17 cellular contexts compared by ENCODE assay signal in genomic region chr17:33560165-33560564, GRCh38.
A peak's percentile ranks its signal among the peaks of the same experiment; 100 is the strongest.
DNase-seq lines count a peak whose midpoint lies in the region; ATAC-seq, FAIRE-seq and TF ChIP-seq lines count a peak whose summit lies in the region.
"Had no signal": no experiment of that assay in that cellular context is flagged by ENCODE, and none has a peak within 500 bp of the region (broad histone marks: within the 10 kb centered on the region; RNA-seq: fewer than 3 reads in every experiment).

No MANE protein-coding gene starts in this region.

- H3K79me2 ChIP-seq in SK-N-SH (ENCODE audit: insufficient read depth), result no peaks in the 10 kb centered on the region

- peak in 1 of 2 experiments; percentile 63; a peak in 1 of 4 replicates for TF ChIP-seq EP300 in SK-N-SH (IDR thresholded peaks at IDR 0.05; ENCODE audit: borderline replicate concordance in 1 of 2, low read depth in 1 of 2, low read length in 1 of 2)

- no peaks in the 10 kb centered on the region for H4K20me1 ChIP-seq in SK-N-SH (ENCODE audit: insufficient read depth)

- peak overlapping the region; percentile 58; the same call in 1 of the 2 replicates for H3K9ac ChIP-seq in SK-N-SH

- 9% methylated on average over 5 of the region's 5 CpGs for WGBS in SK-N-SH (ENCODE audit: low lambda C conversion rate)

- H3K27ac ChIP-seq in SK-N-SH (ENCODE audit: low read depth in 2 of 2, low read length in 1 of 2), result peak overlapping the region in 1 of 2 experiments; percentile 97; a peak in 2 of 4 replicates
- H3K27ac ChIP-seq: cardiac muscle cell, thyroid gland had no signal

- no peak overlapping the region; the same call in 1 of the 2 replicates for H2AFZ ChIP-seq in SK-N-SH (ENCODE audit: low read depth)

- ATAC-seq in HG02840 (IDR thresholded peaks at IDR 0.05; ENCODE audit: low FRiP score, unreplicated experiment) (no peak), HG02981 (IDR thresholded peaks at IDR 0.05; ENCODE audit: unreplicated experiment) (no peak)
- ATAC-seq: right cardiac atrium; stimulated activated memory B cell treated with anti-CD40 and anti-IgM and Interleukin-4, amounts not matched to agents 10 μg/mL and 1 μg/mL and 100 μg/mL, for 72 hours had no signal

- no peaks in the 10 kb centered on the region for H3K9me2 ChIP-seq in SK-N-SH

- no peak for TF ChIP-seq RAD21 in SK-N-SH (IDR thresholded peaks at IDR 0.05; ENCODE audit: low read length)

- H3K4me2 ChIP-seq in SK-N-SH, result peak overlapping the region; percentile 58

- H3K4me1 ChIP-seq in SK-N-SH (ENCODE audit: control insufficient read depth in 1 of 2, insufficient read depth in 2 of 2, low read depth in 1 of 2, low read length in 1 of 2), result peaks cover 0 to 19% of the 10 kb centered on the region in 2 experiments; a peak in 3 of 4 replicates
- H3K4me1 ChIP-seq: thyroid gland had no signal

- FAIRE-seq in urothelium cell line (lab: Jason Lieb, UNC), result no peak

- TF ChIP-seq CTCF in SK-N-SH (IDR thresholded peaks at IDR 0.05), result no peak
- no peak for TF ChIP-seq CTCF in fibroblast of the aortic adventitia (IDR thresholded peaks at IDR 0.05; ENCODE audit: insufficient read depth, low read length)

- H3K9me3 ChIP-seq in SK-N-SH (0 out of 2 replicates have a peak, but pooled peaks cover 4% of the 10 kb centered on the region), MG63 (no peaks in the 10 kb centered on the region)
- H3K9me3 ChIP-seq: thyroid gland had no signal

- H3F3A ChIP-seq in SK-N-SH (replicated peaks; ENCODE audit: insufficient read depth), result peaks cover 21% of the 10 kb centered on the region

- no peak overlapping the region for H3K4me3 ChIP-seq in SK-N-SH (ENCODE audit: low read depth in 2 of 2, low read length in 1 of 2)
- H3K4me3 ChIP-seq in fibroblast of the aortic adventitia (ENCODE audit: low read depth, low read length), result no peak overlapping the region
- H3K4me3 ChIP-seq in MG63, result no peak overlapping the region
- H3K4me3 ChIP-seq: cardiac muscle cell, thyroid gland had no signal

- CTCF ChIA-PET in SK-N-SH (lab: Yijun Ruan, JAX), result interaction anchor here (0.7 to 1.6 kb wide), 2 partner anchors 9 to 455 kb away, joined by 3 read pairs; no protein-coding TSS in a partner anchor

- H3K27me3 ChIP-seq in SK-N-SH (ENCODE audit: insufficient read depth) (no peaks in the 10 kb centered on the region), MG63 (no peaks in the 10 kb centered on the region)
- H3K27me3 ChIP-seq: cardiac muscle cell, thyroid gland had no signal

- peak; percentile 1 for DNase-seq in ELR (ENCODE audit: low read depth)
- DNase-seq in SK-N-SH, result no peak
- peak; percentile 8 for DNase-seq in fibroblast of the aortic adventitia (ENCODE audit: low read depth)
- peak; percentile 35 for DNase-seq in urothelium cell line (ENCODE audit: low spot score)
- DNase-seq in MG63, result no peak
- DNase-seq: activated CD4-positive, alpha-beta T cell treated with anti-CD3 and anti-CD28 coated beads for 48 hours; head of caudate nucleus; Karpas-422; NCI-H2107; NCI-H526; right cardiac atrium; Right ventricle myocardium superior; thyroid gland had no signal

- H3K36me3 ChIP-seq in SK-N-SH (replicated peaks in 1 of 2; ENCODE audit: control insufficient read depth in 1 of 2, insufficient read depth in 2 of 2, low read length in 1 of 2) (no peaks in the 10 kb centered on the region), MG63 (no peaks in the 10 kb centered on the region)
- H3K36me3 ChIP-seq: cardiac muscle cell, thyroid gland had no signal

- POLR2A ChIA-PET in SK-N-SH (lab: Yijun Ruan, JAX), result no interaction called here

TF ChIP-seq in SK-N-SH, 30 proteins besides CTCF, POLR2A, EP300 and RAD21:
- TF ChIP-seq TAF1 (IDR thresholded peaks at IDR 0.05; ENCODE audit: borderline replicate concordance, low read depth, low read length), result no peak
- TF ChIP-seq CHD2 (IDR thresholded peaks at IDR 0.05; ENCODE audit: low read length, partially characterized antibody), result no peak
- 0 out of 2 replicates have a peak, but pooled peaks have one; percentile 25 for TF ChIP-seq MEF2A (IDR thresholded peaks at IDR 0.05; ENCODE audit: borderline replicate concordance, low read depth)
- 0 out of 2 replicates have a peak, but pooled peaks have one; percentile 30 for TF ChIP-seq RXRA (IDR thresholded peaks at IDR 0.05; ENCODE audit: borderline replicate concordance, low read depth)
- peak; percentile 56; the same call in 1 of the 2 replicates for TF ChIP-seq FOSL2 (IDR thresholded peaks at IDR 0.05; ENCODE audit: borderline replicate concordance, low read depth)
- TF ChIP-seq ELF1 (IDR thresholded peaks at IDR 0.05), result no peak
- peak; percentile 86 for TF ChIP-seq PBX3 (IDR thresholded peaks at IDR 0.05)
- TF ChIP-seq, protein P1, sequence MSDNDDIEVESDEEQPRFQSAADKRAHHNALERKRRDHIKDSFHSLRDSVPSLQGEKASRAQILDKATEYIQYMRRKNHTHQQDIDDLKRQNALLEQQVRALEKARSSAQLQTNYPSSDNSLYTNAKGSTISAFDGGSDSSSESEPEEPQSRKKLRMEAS (IDR thresholded peaks at IDR 0.05; ENCODE audit: low read depth), result 0 out of 2 replicates have a peak, but pooled peaks have one; percentile 42
- peak; percentile 83 for TF ChIP-seq JUND (IDR thresholded peaks at IDR 0.05)
- peak; percentile 72 for TF ChIP-seq TCF12 (IDR thresholded peaks at IDR 0.05)
- peak; percentile 59; the same call in 1 of the 2 replicates for TF ChIP-seq TEAD4 (IDR thresholded peaks at IDR 0.05; ENCODE audit: borderline replicate concordance, insufficient read depth)
- TF ChIP-seq FOXM1 (IDR thresholded peaks at IDR 0.05; ENCODE audit: low read depth), result 0 out of 2 replicates have a peak, but pooled peaks have one; percentile 21
- TF ChIP-seq, protein P2, sequence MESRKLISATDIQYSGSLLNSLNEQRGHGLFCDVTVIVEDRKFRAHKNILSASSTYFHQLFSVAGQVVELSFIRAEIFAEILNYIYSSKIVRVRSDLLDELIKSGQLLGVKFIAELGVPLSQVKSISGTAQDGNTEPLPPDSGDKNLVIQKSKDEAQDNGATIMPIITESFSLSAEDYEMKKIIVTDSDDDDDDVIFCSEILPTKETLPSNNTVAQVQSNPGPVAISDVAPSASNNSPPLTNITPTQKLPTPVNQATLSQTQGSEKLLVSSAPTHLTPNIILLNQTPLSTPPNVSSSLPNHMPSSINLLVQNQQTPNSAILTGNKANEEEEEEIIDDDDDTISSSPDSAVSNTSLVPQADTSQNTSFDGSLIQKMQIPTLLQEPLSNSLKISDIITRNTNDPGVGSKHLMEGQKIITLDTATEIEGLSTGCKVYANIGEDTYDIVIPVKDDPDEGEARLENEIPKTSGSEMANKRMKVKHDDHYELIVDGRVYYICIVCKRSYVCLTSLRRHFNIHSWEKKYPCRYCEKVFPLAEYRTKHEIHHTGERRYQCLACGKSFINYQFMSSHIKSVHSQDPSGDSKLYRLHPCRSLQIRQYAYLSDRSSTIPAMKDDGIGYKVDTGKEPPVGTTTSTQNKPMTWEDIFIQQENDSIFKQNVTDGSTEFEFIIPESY (IDR thresholded peaks at IDR 0.05; ENCODE audit: borderline replicate concordance, low read depth), result peak; percentile 18; the same call in 1 of the 2 replicates
- TF ChIP-seq NFIC (IDR thresholded peaks at IDR 0.05; ENCODE audit: borderline replicate concordance), result peak; percentile 47; the same call in 1 of the 2 replicates

Comparison
In these comparisons a context has a peak if more than half of its experiments do, and no peak if none do; other contexts are left out.
1. DNase-seq: peak in ELR (single experiment), fibroblast of the aortic adventitia (single experiment) and urothelium cell line (single experiment); none in SK-N-SH (single experiment) and MG63 (single experiment).